In genomic region chr2:8913767-8914166, GRCh38 we compare ENCODE assay signal across 4 cellular contexts.
A peak's percentile ranks its signal among the peaks of the same experiment; 100 is the strongest.
DNase-seq lines count a peak whose midpoint lies in the region; ATAC-seq, FAIRE-seq and TF ChIP-seq lines count a peak whose summit lies in the region.
"Not testable (repeated sequence)": the region's sequence is repeated elsewhere in the genome, so short reads cannot be mapped to it uniquely, and the experiment has no call there.

No MANE protein-coding gene starts in this region.

- not testable (repeated sequence) for BruUV-seq in K562 (replicated peaks; lab: Mats Ljungman, UMichigan)

- DNase-seq in GM12892 (ENCODE audit: insufficient read length); K562 (ENCODE audit: extremely low read depth in 1 of 4, low spot score in 3 of 4): not testable (repeated sequence)

- peaks cover 18% of the 10 kb centered on the region; the same call in 2 of the 3 replicates for H3K79me2 ChIP-seq in K562 (ENCODE audit: control insufficient read depth, insufficient read depth, low read length)

- H3K4me3 ChIP-seq in HEK293 (ENCODE audit: low read depth, low read length); K562: not testable (repeated sequence)

- not testable (repeated sequence) for TF ChIP-seq POLR2A in GM12892 (IDR thresholded peaks at IDR 0.05; ENCODE audit: low read depth, low read length); K562 (conservative IDR thresholded peaks at IDR 0.05)

- ATAC-seq in SK-N-SH treated with all-trans-retinoic acid at 6 μM for 48 hours, K562: not testable (repeated sequence)

- peak; percentile 33 for FAIRE-seq in GM12892 (lab: Jason Lieb, UNC)
- not testable (repeated sequence) for FAIRE-seq in K562 (lab: Jason Lieb, UNC)

- TF ChIP-seq RAD21 in K562 (CRISPR knock-in tag; conservative IDR thresholded peaks at IDR 0.05 in 1 of 2, IDR thresholded peaks at IDR 0.05 in 1 of 2) = not testable (repeated sequence)

- TF ChIP-seq EP300 in K562 (IDR thresholded peaks at IDR 0.05; ENCODE audit: low read length) = not testable (repeated sequence)

- H3K36me3 ChIP-seq in HEK293 (ENCODE audit: control insufficient read depth in 2 of 2, insufficient read depth in 1 of 2, low read length in 2 of 2); K562 (ENCODE audit: control insufficient read depth, insufficient read depth, low read length): not testable (repeated sequence)

- H4K20me1 ChIP-seq in K562 (replicated peaks; ENCODE audit: control insufficient read depth, insufficient read depth, low read length) = not testable (repeated sequence)

- CTCF ChIA-PET in HEK293 (lab: Yijun Ruan, JAX); K562 (lab: Yijun Ruan, JAX; ENCODE audit: low intra/inter-chr PET ratio): not testable (repeated sequence)

- intact Hi-C loops in K562 (cut with micrococcal nuclease) = not testable (repeated sequence)

- H3K9me1 ChIP-seq in K562 (ENCODE audit: control insufficient read depth, insufficient read depth, low read length) = not testable (repeated sequence)

- POLR2A ChIA-PET in HEK293 (lab: Yijun Ruan, JAX) = not testable (repeated sequence)
- POLR2A ChIA-PET in K562 (lab: Yijun Ruan, JAX) = interaction anchor here (1.4 kb wide), 1 partner anchor 11 kb away, joined by 4 read pairs; no protein-coding TSS in a partner anchor

- H3K4me1 ChIP-seq in HEK293 (ENCODE audit: control insufficient read depth, insufficient read depth, low read length); K562 (replicated peaks in 1 of 2; ENCODE audit: control insufficient read depth in 2 of 2, insufficient read depth in 2 of 2, low read length in 2 of 2): not testable (repeated sequence)

- 86% methylated on average over 5 of the region's 5 CpGs for WGBS in K562 (ENCODE audit: insufficient coverage, low coverage, missing lambda C conversion rate)

- not testable (repeated sequence) for H3K4me2 ChIP-seq in K562 (ENCODE audit: insufficient read depth, low read length)

- TF ChIP-seq CTCF in HEK293 (tag by site-specific recombination; IDR thresholded peaks at IDR 0.05); K562 (IDR thresholded peaks at IDR 0.05 in 2 of 3, conservative IDR thresholded peaks at IDR 0.05 in 1 of 3; ENCODE audit: insufficient read depth in 2 of 3, low read depth in 1 of 3, low read length in 3 of 3): not testable (repeated sequence)

- H3K9ac ChIP-seq in K562 (ENCODE audit: insufficient read depth in 1 of 2, low read depth in 2 of 2, low read length in 2 of 2) = not testable (repeated sequence)

- not testable (repeated sequence) for H2AFZ ChIP-seq in K562 (ENCODE audit: low read depth, low read length)

- H3K27me3 ChIP-seq in K562 (ENCODE audit: control insufficient read depth in 2 of 2, insufficient read depth in 2 of 2, low read length in 2 of 2) = not testable (repeated sequence)

- not testable (repeated sequence) for H3K9me3 ChIP-seq in HEK293 (ENCODE audit: control insufficient read depth, insufficient read depth, low read depth, low read length); K562 (replicated peaks; ENCODE audit: control insufficient read depth, insufficient read depth, low read depth, low read length)

- in situ Hi-C loops in K562 (cut with MboI) = not testable (repeated sequence)

- not testable (repeated sequence) for H3K27ac ChIP-seq in HEK293 (ENCODE audit: extremely low read depth, low read depth, low read length); K562 (ENCODE audit: extremely low read depth, low read depth, low read length)

TF ChIP-seq in HEK293, 187 proteins besides CTCF, POLR2A, EP300 and RAD21:
- peak; percentile 49; the same call in 1 of the 2 replicates for TF ChIP-seq ZNF146 (tag by site-specific recombination; IDR thresholded peaks at IDR 0.05)

TF ChIP-seq in SK-N-SH treated with all-trans-retinoic acid at 6 μM for 48 hours, 23 proteins besides CTCF, POLR2A, EP300 and RAD21:
- TF ChIP-seq ZNF8 (CRISPR knock-in tag; IDR thresholded peaks at IDR 0.05) = peak; percentile 94
TF ChIP-seq in SK-N-SH treated with all-trans-retinoic acid at 6 μM for 48 hours: peak in this region for 1; not testable (repeated sequence) for 22.

TF ChIP-seq in K562, 482 proteins besides CTCF, POLR2A, EP300 and RAD21:
- TF ChIP-seq ZNF146 (CRISPR knock-in tag; IDR thresholded peaks at IDR 0.05; ENCODE audit: unreplicated experiment) = peak; percentile 19
